In the genomic region with DNA sequence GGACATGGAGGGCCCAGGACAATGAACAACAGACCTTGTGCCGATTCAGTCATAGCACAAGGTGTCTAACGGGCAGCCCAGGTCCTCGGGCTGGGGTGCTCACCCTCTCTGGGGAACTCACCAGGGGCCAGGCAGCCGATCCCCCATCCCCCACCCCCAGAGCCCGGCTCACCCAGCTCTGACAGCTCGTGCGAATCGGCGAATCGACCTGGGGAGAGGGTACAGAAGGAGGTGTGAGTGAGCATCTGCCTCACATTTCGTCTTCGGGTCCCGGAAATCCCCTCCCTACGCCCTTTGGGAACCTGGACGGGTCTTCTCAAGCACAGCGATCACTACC, we compare ENCODE assay signal across 9 cellular contexts. TPM values are rescaled to one million over a fixed set of nuclear protein-coding genes. Genes with fewer than 3 reads are reported as not detected.
DNase-seq lines count a peak whose midpoint lies in the region; ATAC-seq and TF ChIP-seq lines count a peak whose summit lies in the region.
"Had no signal": no experiment of that assay in that cellular context is flagged by ENCODE, and none has a peak within 500 bp of the region (broad histone marks: within the 10 kb centered on the region; RNA-seq: fewer than 3 reads in every experiment).

No MANE protein-coding gene starts in this region.

- TF ChIP-seq CTCF in AG09309 (IDR thresholded peaks at IDR 0.05; ENCODE audit: control insufficient read depth, insufficient read depth, low read depth, low read length, missing control alignments) (no peak), HFFc6 (IDR thresholded peaks at IDR 0.05) (no peak), adrenal gland (IDR thresholded peaks at IDR 0.05) (no peak), liver (IDR thresholded peaks at IDR 0.05; ENCODE audit: low read depth, low read length, missing input control) (no peak), upper lobe of right lung (IDR thresholded peaks at IDR 0.05) (no peak)

- WGBS in adrenal gland, 4 donors = 3 to 28% (median 13%) methylated on average over 3 to 16 of the region's 16 CpGs
- WGBS in liver = 3% methylated on average over 16 of the region's 16 CpGs

- H3K4me3 Mint-ChIP-seq in HFFc6 = peak overlapping the region; percentile 97

- H3K27me3 Mint-ChIP-seq in HFFc6 (ENCODE audit: insufficient read depth) = peaks cover 15% of the 10 kb centered on the region; the same call in 1 of the 2 replicates

- no peak for TF ChIP-seq RAD21 in liver (IDR thresholded peaks at IDR 0.05)

- H3K4me1 ChIP-seq in adrenal gland (replicated peaks in 1 of 2) = peaks cover 6 to 27% of the 10 kb centered on the region in 2 donors
- H3K4me1 ChIP-seq in liver (ENCODE audit: control insufficient read depth in 4 of 4, insufficient read depth in 4 of 4, low read length in 3 of 4) = peaks cover 12 to 62% (median 47%) of the 10 kb centered on the region in 4 donors
- peaks cover 19% of the 10 kb centered on the region for H3K4me1 ChIP-seq in upper lobe of right lung

- H3K9ac ChIP-seq in liver (ENCODE audit: low read depth in 1 of 2, low read length in 2 of 2) = peak overlapping the region; percentile 1 to 80

- no peaks in the 10 kb centered on the region for H3K27me3 ChIP-seq in adrenal gland
- no peaks in the 10 kb centered on the region for H3K27me3 ChIP-seq in liver (ENCODE audit: control insufficient read depth in 4 of 4, insufficient read depth in 4 of 4, low read length in 3 of 4)
- H3K27me3 ChIP-seq in upper lobe of right lung = peaks cover 8% of the 10 kb centered on the region

- no peak for TF ChIP-seq POLR2A in adrenal gland (IDR thresholded peaks at IDR 0.05)

- peaks cover 19% of the 10 kb centered on the region for H3K4me1 Mint-ChIP-seq in HFFc6 (ENCODE audit: low read depth)

- H3K9me3 ChIP-seq in adrenal gland (replicated peaks in 1 of 3) (no peaks in the 10 kb centered on the region), liver (ENCODE audit: control insufficient read depth in 4 of 4, low read length in 3 of 4) (no peaks in the 10 kb centered on the region), upper lobe of right lung (no peaks in the 10 kb centered on the region)

- H3K27ac ChIP-seq in adrenal gland = peak overlapping the region; percentile 4 to 95 (median 77)
- H3K27ac ChIP-seq in liver (ENCODE audit: low read depth in 1 of 2, low read length in 2 of 2) = peak overlapping the region; percentile 75 to 85
- H3K27ac ChIP-seq in upper lobe of right lung = peak overlapping the region; percentile 82

- no peak for DNase-seq in AG09309 (ENCODE audit: low read depth)
- no peak for DNase-seq in HFFc6
- DNase-seq in adrenal gland = peak in 1 of 7 donors; percentile 52
- no peak for DNase-seq in upper lobe of right lung
- DNase-seq in C1 segment of cervical spinal cord (lab: John Stamatoyannopoulos, UW) = no peak
- DNase-seq in amygdala (lab: John Stamatoyannopoulos, UW) = no peak
- DNase-seq in cerebellum (ENCODE audit: low spot score) = no peak

- peak overlapping the region; percentile 90 for H3K4me3 ChIP-seq in AG09309 (ENCODE audit: control insufficient read depth, low read depth, low read length)
- H3K4me3 ChIP-seq in adrenal gland = peak overlapping the region; percentile 42 to 92 (median 57)
- peak overlapping the region; percentile 73 to 98 (median 87) for H3K4me3 ChIP-seq in liver (ENCODE audit: low read depth in 1 of 3, low read length in 3 of 3)
- H3K4me3 ChIP-seq in upper lobe of right lung = peak overlapping the region; percentile 60

- no peak for ATAC-seq in upper lobe of right lung

- intact Hi-C loops in adrenal gland (cut with DNase I) = loop anchor here in 1 of 2 donors (10.0 kb wide), 1 partner anchor 52 kb away; no protein-coding TSS in a partner anchor
- intact Hi-C loops in upper lobe of right lung (cut with DNase I) = no loop called here

- H3K36me3 Mint-ChIP-seq in HFFc6 (ENCODE audit: low read depth) = no peaks in the 10 kb centered on the region

- peak overlapping the region; percentile 96 for H3K27ac Mint-ChIP-seq in HFFc6

- H3K9me3 Mint-ChIP-seq in HFFc6 = no peaks in the 10 kb centered on the region

- H3K36me3 ChIP-seq in adrenal gland (replicated peaks in 1 of 2) = peaks cover 0 to 39% of the 10 kb centered on the region in 2 donors
- peaks cover 3 to 14% (median 8%) of the 10 kb centered on the region in 4 donors for H3K36me3 ChIP-seq in liver (ENCODE audit: control insufficient read depth in 4 of 4, insufficient read depth in 3 of 4, low read depth in 1 of 4, low read length in 3 of 4)
- peaks cover 38% of the 10 kb centered on the region for H3K36me3 ChIP-seq in upper lobe of right lung

TF ChIP-seq in liver, 16 proteins besides CTCF, POLR2A, EP300 and RAD21:
- no peak for TF ChIP-seq FOXA2 (IDR thresholded peaks at IDR 0.05)
- TF ChIP-seq, protein P1, sequence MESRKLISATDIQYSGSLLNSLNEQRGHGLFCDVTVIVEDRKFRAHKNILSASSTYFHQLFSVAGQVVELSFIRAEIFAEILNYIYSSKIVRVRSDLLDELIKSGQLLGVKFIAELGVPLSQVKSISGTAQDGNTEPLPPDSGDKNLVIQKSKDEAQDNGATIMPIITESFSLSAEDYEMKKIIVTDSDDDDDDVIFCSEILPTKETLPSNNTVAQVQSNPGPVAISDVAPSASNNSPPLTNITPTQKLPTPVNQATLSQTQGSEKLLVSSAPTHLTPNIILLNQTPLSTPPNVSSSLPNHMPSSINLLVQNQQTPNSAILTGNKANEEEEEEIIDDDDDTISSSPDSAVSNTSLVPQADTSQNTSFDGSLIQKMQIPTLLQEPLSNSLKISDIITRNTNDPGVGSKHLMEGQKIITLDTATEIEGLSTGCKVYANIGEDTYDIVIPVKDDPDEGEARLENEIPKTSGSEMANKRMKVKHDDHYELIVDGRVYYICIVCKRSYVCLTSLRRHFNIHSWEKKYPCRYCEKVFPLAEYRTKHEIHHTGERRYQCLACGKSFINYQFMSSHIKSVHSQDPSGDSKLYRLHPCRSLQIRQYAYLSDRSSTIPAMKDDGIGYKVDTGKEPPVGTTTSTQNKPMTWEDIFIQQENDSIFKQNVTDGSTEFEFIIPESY (IDR thresholded peaks at IDR 0.05) = no peak
- TF ChIP-seq, protein P2, sequence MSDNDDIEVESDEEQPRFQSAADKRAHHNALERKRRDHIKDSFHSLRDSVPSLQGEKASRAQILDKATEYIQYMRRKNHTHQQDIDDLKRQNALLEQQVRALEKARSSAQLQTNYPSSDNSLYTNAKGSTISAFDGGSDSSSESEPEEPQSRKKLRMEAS (IDR thresholded peaks at IDR 0.05) = no peak
- no peak for TF ChIP-seq RXRA (IDR thresholded peaks at IDR 0.05)
- no peak for TF ChIP-seq EGR1 (IDR thresholded peaks at IDR 0.05; ENCODE audit: low read depth in 2 of 2)
- TF ChIP-seq, protein P3, sequence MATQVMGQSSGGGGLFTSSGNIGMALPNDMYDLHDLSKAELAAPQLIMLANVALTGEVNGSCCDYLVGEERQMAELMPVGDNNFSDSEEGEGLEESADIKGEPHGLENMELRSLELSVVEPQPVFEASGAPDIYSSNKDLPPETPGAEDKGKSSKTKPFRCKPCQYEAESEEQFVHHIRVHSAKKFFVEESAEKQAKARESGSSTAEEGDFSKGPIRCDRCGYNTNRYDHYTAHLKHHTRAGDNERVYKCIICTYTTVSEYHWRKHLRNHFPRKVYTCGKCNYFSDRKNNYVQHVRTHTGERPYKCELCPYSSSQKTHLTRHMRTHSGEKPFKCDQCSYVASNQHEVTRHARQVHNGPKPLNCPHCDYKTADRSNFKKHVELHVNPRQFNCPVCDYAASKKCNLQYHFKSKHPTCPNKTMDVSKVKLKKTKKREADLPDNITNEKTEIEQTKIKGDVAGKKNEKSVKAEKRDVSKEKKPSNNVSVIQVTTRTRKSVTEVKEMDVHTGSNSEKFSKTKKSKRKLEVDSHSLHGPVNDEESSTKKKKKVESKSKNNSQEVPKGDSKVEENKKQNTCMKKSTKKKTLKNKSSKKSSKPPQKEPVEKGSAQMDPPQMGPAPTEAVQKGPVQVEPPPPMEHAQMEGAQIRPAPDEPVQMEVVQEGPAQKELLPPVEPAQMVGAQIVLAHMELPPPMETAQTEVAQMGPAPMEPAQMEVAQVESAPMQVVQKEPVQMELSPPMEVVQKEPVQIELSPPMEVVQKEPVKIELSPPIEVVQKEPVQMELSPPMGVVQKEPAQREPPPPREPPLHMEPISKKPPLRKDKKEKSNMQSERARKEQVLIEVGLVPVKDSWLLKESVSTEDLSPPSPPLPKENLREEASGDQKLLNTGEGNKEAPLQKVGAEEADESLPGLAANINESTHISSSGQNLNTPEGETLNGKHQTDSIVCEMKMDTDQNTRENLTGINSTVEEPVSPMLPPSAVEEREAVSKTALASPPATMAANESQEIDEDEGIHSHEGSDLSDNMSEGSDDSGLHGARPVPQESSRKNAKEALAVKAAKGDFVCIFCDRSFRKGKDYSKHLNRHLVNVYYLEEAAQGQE (IDR thresholded peaks at IDR 0.05) = no peak
TF ChIP-seq in liver: peak in this region for 0.

RNA-seq across cellular contexts. Expression of a gene that starts 0.4 kb away (rescaled TPM):
- total RNA-seq in HFFc6 (2021; fragmentation: NEBNext Ultra II Directional; extraction: Animal tissue kit (Norgen Biotek cat#: 25700)) = 10 to 100 TPM; 23.4 to 27.2 (median 25.9) TPM
- total RNA-seq in adrenal gland (10 to 100 TPM; 32.6 to 48.5 (median 40.7) TPM), liver (10 to 100 TPM; 18.8 to 26.1 TPM), upper lobe of right lung (27.6 TPM), cerebellum (18.4 TPM)
- polyA plus RNA-seq in adrenal gland (10 to 100 TPM in 2 of 3 donors, 1 to 10 TPM in 1; 7.6 to 67.6 (median 52.8) TPM), liver (10 to 100 TPM; 33.5 to 41.2 TPM)

RNA-seq across cellular contexts. Expression of a gene that starts 5.2 kb away (rescaled TPM):
- not detected for total RNA-seq in HFFc6 (2021; fragmentation: NEBNext Ultra II Directional; extraction: Animal tissue kit (Norgen Biotek cat#: 25700))
- 1 to 10 TPM; 1.0 to 7.1 (median 4.0) TPM for total RNA-seq in adrenal gland
- polyA plus RNA-seq in adrenal gland = 10 to 100 TPM in 1 of 3 donors, 1 to 10 TPM in 2; 1.1 to 13.0 (median 3.9) TPM
- 1 to 10 TPM; 1.3 to 1.9 TPM for total RNA-seq in liver
- polyA plus RNA-seq in liver = 1 to 10 TPM; 1.3 to 1.7 TPM
- total RNA-seq in upper lobe of right lung = 6.0 TPM
- total RNA-seq in cerebellum = not detected
- total RNA-seq: pulmonary artery endothelial cell had no signal

RNA-seq across cellular contexts. Expression of a gene that starts 10.2 kb away (rescaled TPM):
- total RNA-seq in HFFc6 (2021; fragmentation: NEBNext Ultra II Directional; extraction: Animal tissue kit (Norgen Biotek cat#: 25700)) = under 1 TPM; 0.38 to 0.74 (median 0.68) TPM
- total RNA-seq in adrenal gland (under 1 TPM in 4 of 8 donors, not detected in 4; 0.35 to 0.94 (median 0.83) TPM), liver (1 to 10 TPM in 1 of 2 donors, under 1 TPM in 1; 0.75 to 2.1 TPM), upper lobe of right lung (0.75 TPM), cerebellum (2.5 TPM)
- polyA plus RNA-seq in adrenal gland (under 1 TPM in 2 of 3 donors, not detected in 1; 0.30 to 0.56 TPM), liver (under 1 TPM in 1 of 2 donors, not detected in 1; 0.18 TPM)

RNA-seq across cellular contexts. Expression of a gene that starts 31.8 kb away (rescaled TPM):
- total RNA-seq in HFFc6 (2021; fragmentation: NEBNext Ultra II Directional; extraction: Animal tissue kit (Norgen Biotek cat#: 25700)) = 10 to 100 TPM in 1 of 6 experiments, 1 to 10 TPM in 5; 7.4 to 10.0 (median 8.7) TPM
- total RNA-seq in adrenal gland (10 to 100 TPM; 28.2 to 73.7 (median 32.6) TPM), liver (1 to 10 TPM in 1 of 2 donors, under 1 TPM in 1; 0.89 to 1.8 TPM), upper lobe of right lung (6.4 TPM), cerebellum (48.7 TPM)
- polyA plus RNA-seq in adrenal gland (10 to 100 TPM; 14.5 to 39.5 (median 33.3) TPM), liver (1 to 10 TPM in 1 of 2 donors, under 1 TPM in 1; 0.78 to 2.7 TPM)
